In genomic region chr16:19698480-19699465, GRCh38 we compare ENCODE assay signal across 10 cellular contexts. TPM values are rescaled to one million over a fixed set of nuclear protein-coding genes. Genes with fewer than 3 reads are reported as not detected.
DNase-seq lines count a peak whose midpoint lies in the region; ATAC-seq, FAIRE-seq and TF ChIP-seq lines count a peak whose summit lies in the region.
"Had no signal": no experiment of that assay in that cellular context is flagged by ENCODE, and none has a peak within 500 bp of the region (broad histone marks: within the 10 kb centered on the region; RNA-seq: fewer than 3 reads in every experiment).

No MANE protein-coding gene starts in this region.

- H3K27me3 ChIP-seq in BLaER1 treated with 17β-estradiol and CSF1 and Interleukin-3, amounts not matched to agents 10 nM and 100 nM: no peaks in the 10 kb centered on the region
- no peaks in the 10 kb centered on the region for H3K27me3 ChIP-seq in pancreas

- peaks cover 45 to 60% (median 51%) of the 10 kb centered on the region in 10 experiments for H3K4me1 ChIP-seq in BLaER1 treated with 17β-estradiol and CSF1 and Interleukin-3, amounts not matched to agents 10 nM and 100 nM
- peaks cover 18 to 45% (median 21%) of the 10 kb centered on the region in 3 donors for H3K4me1 ChIP-seq in pancreas

- H3K9me3 ChIP-seq in BLaER1 treated with 17β-estradiol and CSF1 and Interleukin-3, amounts not matched to agents 10 nM and 100 nM (replicated peaks in 1 of 11): no peaks in the 10 kb centered on the region
- no peaks in the 10 kb centered on the region for H3K9me3 ChIP-seq in pancreas

- H3K36me3 Mint-ChIP-seq in effector memory CD8-positive, alpha-beta T cell (ENCODE audit: insufficient read depth): peaks cover 17% of the 10 kb centered on the region

- peak overlapping the region; percentile 86 to 96 for H3K27ac Mint-ChIP-seq in effector memory CD8-positive, alpha-beta T cell

- peaks cover 0 to 70% (median 37%) of the 10 kb centered on the region in 11 experiments; a peak in 19 of 22 replicates for H4K20me1 ChIP-seq in BLaER1 treated with 17β-estradiol and CSF1 and Interleukin-3, amounts not matched to agents 10 nM and 100 nM

- TF ChIP-seq CTCF in pancreas (IDR thresholded peaks at IDR 0.05): no peak

- H3K4me2 ChIP-seq in BLaER1 treated with 17β-estradiol and CSF1 and Interleukin-3, amounts not matched to agents 10 nM and 100 nM: peak overlapping the region; percentile 49 to 88 (median 79)

- H3K27me3 Mint-ChIP-seq in effector memory CD8-positive, alpha-beta T cell: no peaks in the 10 kb centered on the region

- peak overlapping the region; percentile 31 to 65 for H3K4me3 Mint-ChIP-seq in effector memory CD8-positive, alpha-beta T cell

- peaks cover 36 to 39% of the 10 kb centered on the region in 2 donors for H3K4me1 Mint-ChIP-seq in effector memory CD8-positive, alpha-beta T cell (ENCODE audit: low read depth in 2 of 2)

- FAIRE-seq in pancreas (lab: Jason Lieb, UNC): no peak
- FAIRE-seq: G401.6 had no signal

- H3K4me3 ChIP-seq in BLaER1 treated with 17β-estradiol and CSF1 and Interleukin-3, amounts not matched to agents 10 nM and 100 nM: no peak overlapping the region
- no peak overlapping the region for H3K4me3 ChIP-seq in pancreas

- no peaks in the 10 kb centered on the region for H3K9me3 Mint-ChIP-seq in effector memory CD8-positive, alpha-beta T cell

- 81 to 82% methylated on average over 19 of the region's 19 CpGs for WGBS in pancreas, 2 donors

- peak overlapping the region in 8 of 11 experiments; percentile 48 to 75 (median 56); a peak in 16 of 22 replicates for H3K27ac ChIP-seq in BLaER1 treated with 17β-estradiol and CSF1 and Interleukin-3, amounts not matched to agents 10 nM and 100 nM
- peak overlapping the region in 3 of 4 donors; percentile 44 to 84 (median 80) for H3K27ac ChIP-seq in pancreas

- peak; percentile 60 for DNase-seq in M059J (ENCODE audit: low read depth)
- no peak for DNase-seq in effector memory CD8-positive, alpha-beta T cell
- peak in 1 of 6 donors; percentile 3 for DNase-seq in pancreas
- DNase-seq in SKM-1 treated with dmso at 0.1 percent for 144 hours (lab: John Stamatoyannopoulos, UW; ENCODE audit: unreplicated experiment): no peak
- DNase-seq: NCI-H1694 had no signal

- intact Hi-C loops in pancreas (cut with DNase I): no loop called here

- peak overlapping the region in 10 of 11 experiments; percentile 5 to 62 (median 34); a peak in 15 of 22 replicates for H3K9ac ChIP-seq in BLaER1 treated with 17β-estradiol and CSF1 and Interleukin-3, amounts not matched to agents 10 nM and 100 nM

- peaks cover 39 to 65% (median 52%) of the 10 kb centered on the region in 11 experiments for H3K36me3 ChIP-seq in BLaER1 treated with 17β-estradiol and CSF1 and Interleukin-3, amounts not matched to agents 10 nM and 100 nM
- peaks cover 0 to 6% (median 0%) of the 10 kb centered on the region in 3 donors for H3K36me3 ChIP-seq in pancreas

- ATAC-seq in effector memory CD8-positive, alpha-beta T cell (replicated peaks): no peak
- ATAC-seq in pancreas: peak in 3 of 4 donors; percentile 5 to 19 (median 6)
- ATAC-seq in HG03432 (IDR thresholded peaks at IDR 0.05; ENCODE audit: unreplicated experiment): no peak
- ATAC-seq in GM21786 (IDR thresholded peaks at IDR 0.05; ENCODE audit: unreplicated experiment): no peak
- ATAC-seq in HG03469 (IDR thresholded peaks at IDR 0.05; ENCODE audit: unreplicated experiment): no peak

RNA-seq across cellular contexts. Expression of gene KNOP1, which starts 19.3 kb away (rescaled TPM):
- 10.3 and 13.6 TPM in 2 replicates for total RNA-seq in M059J (2014; rRNA removed; shearing (Covaris generic))
- 10 to 100 TPM in 2 of 6 donors, 1 to 10 TPM in 4; 4.4 to 13.9 (median 7.4) TPM for total RNA-seq in pancreas
- 10 to 100 TPM in 1 of 2 donors, 1 to 10 TPM in 1; 8.7 to 12.5 TPM for polyA plus RNA-seq in pancreas

RNA-seq across cellular contexts. Expression of gene IQCK, which starts 19.3 kb away (rescaled TPM):
- 6.9 and 9.7 TPM in 2 replicates for total RNA-seq in M059J (2014; rRNA removed; shearing (Covaris generic))
- total RNA-seq in pancreas: 10 to 100 TPM in 4 of 6 donors, 1 to 10 TPM in 2; 6.7 to 15.5 (median 10.4) TPM
- polyA plus RNA-seq in pancreas: 10 to 100 TPM; 15.1 TPM

Comparison
In these comparisons a context has a peak if more than half of its experiments do, and no peak if none do; other contexts are left out.
1. ATAC-seq: peak in pancreas (3 of 4); none in effector memory CD8-positive, alpha-beta T cell (single experiment), HG03432 (single experiment), GM21786 (single experiment) and HG03469 (single experiment).